ENCODE assay signal across 8 cellular contexts in the genomic region with DNA sequence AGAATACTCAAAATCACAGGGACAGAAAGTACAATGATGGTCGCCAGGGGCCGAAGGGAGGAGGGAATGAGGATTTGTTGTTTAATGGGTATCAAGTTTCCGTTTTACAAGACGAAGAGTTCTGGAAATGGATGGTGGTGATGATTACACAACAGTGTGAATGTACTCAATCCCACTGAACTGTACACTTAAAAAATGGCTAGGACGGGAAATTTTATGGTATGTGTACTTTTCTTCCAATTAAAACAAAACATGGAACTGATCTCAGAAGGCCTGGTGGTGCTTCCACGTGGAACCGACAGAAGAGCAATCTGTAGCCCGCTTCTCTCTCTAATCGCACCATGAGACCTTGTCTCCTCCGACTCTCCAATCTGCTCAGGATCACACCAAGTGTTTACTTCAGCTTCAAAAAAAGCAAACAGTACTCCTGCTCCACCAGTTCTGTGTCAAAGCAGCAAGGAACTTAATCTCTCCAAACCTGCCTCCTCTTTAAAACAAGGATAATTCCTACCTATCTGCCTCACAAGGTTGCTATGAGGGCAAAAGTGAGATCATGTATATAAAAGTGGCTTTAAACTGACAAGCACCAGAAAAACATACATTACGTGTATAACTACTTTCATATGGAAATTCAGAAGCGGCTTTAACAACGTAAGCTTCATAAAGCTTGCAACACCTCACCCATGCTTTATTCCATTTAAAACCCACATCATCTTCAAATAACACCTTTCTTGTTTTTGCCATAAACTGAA. TPM values are rescaled to one million over a fixed set of nuclear protein-coding genes. Genes with fewer than 3 reads are reported as not detected.
DNase-seq lines count a peak whose midpoint lies in the region; ATAC-seq and TF ChIP-seq lines count a peak whose summit lies in the region.

No MANE protein-coding gene starts in this region.

- H3K4me3 ChIP-seq in left ventricle myocardium inferior (peak overlapping the region; percentile 92), OCI-LY3 (ENCODE audit: low read length) (peak overlapping the region; percentile 78)

- peak overlapping the region; percentile 80; the same call in 1 of the 2 replicates for H3K9ac ChIP-seq in OCI-LY3 (ENCODE audit: low read length)

- ATAC-seq in Right ventricle myocardium inferior (no peak), HG03095 (IDR thresholded peaks at IDR 0.05; ENCODE audit: unreplicated experiment) (no peak)
- ATAC-seq in natural killer cell treated with Interleukin-12 subunit alpha and Interleukin-12 subunit beta and Interleukin-15 and Interleukin-18, amount 100 ng/mL, for 72 hours, result no peak
- ATAC-seq in activated CD4-positive, CD25-positive, alpha-beta regulatory T cell treated with anti-CD3 and anti-CD28 coated beads, Interleukin-2, amount 50 U/mL, for 24 hours, result no peak

- intact Hi-C loops in left ventricle myocardium inferior (cut with micrococcal nuclease), result no loop called here
- intact Hi-C loops in Right ventricle myocardium inferior (cut with DNase I), result no loop called here

- no peaks in the 10 kb centered on the region for H3K27me3 ChIP-seq in left ventricle myocardium inferior (ENCODE audit: low read depth)
- H3K27me3 ChIP-seq in OCI-LY3 (ENCODE audit: low read depth, low read length), result no peaks in the 10 kb centered on the region

- DNase-seq in left ventricle myocardium inferior (no peak), Right ventricle myocardium inferior (ENCODE audit: missing footprints) (no peak), dermis microvascular lymphatic vessel endothelial cell (ENCODE audit: low read depth in 2 of 2) (peak; percentile 3 to 28), AG08396 (ENCODE audit: low spot score) (no peak)
- DNase-seq in natural killer cell treated with Interleukin-12 subunit alpha and Interleukin-12 subunit beta and Interleukin-15 and Interleukin-18, amount 100 ng/mL, for 72 hours (ENCODE audit: low spot score), result no peak

- H3K27me3 Mint-ChIP-seq in natural killer cell treated with Interleukin-12 subunit alpha and Interleukin-12 subunit beta and Interleukin-15 and Interleukin-18, amount 100 ng/mL, for 72 hours, result no peaks in the 10 kb centered on the region

- peak overlapping the region; percentile 72 to 91 for H3K27ac Mint-ChIP-seq in natural killer cell treated with Interleukin-12 subunit alpha and Interleukin-12 subunit beta and Interleukin-15 and Interleukin-18, amount 100 ng/mL, for 72 hours

- no peaks in the 10 kb centered on the region for H3K9me3 Mint-ChIP-seq in natural killer cell treated with Interleukin-12 subunit alpha and Interleukin-12 subunit beta and Interleukin-15 and Interleukin-18, amount 100 ng/mL, for 72 hours

- H3K9me3 ChIP-seq in left ventricle myocardium inferior (replicated peaks) (no peaks in the 10 kb centered on the region), OCI-LY3 (ENCODE audit: insufficient read depth, low read length) (no peaks in the 10 kb centered on the region)

- H3K4me2 ChIP-seq in OCI-LY3 (ENCODE audit: low read length), result peak overlapping the region; percentile 66

- peaks cover 33% of the 10 kb centered on the region for H4K20me1 ChIP-seq in OCI-LY3 (ENCODE audit: insufficient read depth, low read length)

- TF ChIP-seq CTCF in left ventricle myocardium inferior (IDR thresholded peaks at IDR 0.05; ENCODE audit: borderline replicate concordance) (no peak), OCI-LY3 (IDR thresholded peaks at IDR 0.05; ENCODE audit: low read depth, low read length) (no peak)

- no peaks in the 10 kb centered on the region for H3K36me3 Mint-ChIP-seq in natural killer cell treated with Interleukin-12 subunit alpha and Interleukin-12 subunit beta and Interleukin-15 and Interleukin-18, amount 100 ng/mL, for 72 hours

- H2AFZ ChIP-seq in OCI-LY3 (ENCODE audit: low read depth, low read length), result no peak overlapping the region

- H3K27ac ChIP-seq in left ventricle myocardium inferior (replicated peaks) (peak overlapping the region; percentile 98), OCI-LY3 (ENCODE audit: low read length) (no peak overlapping the region)

- H3K36me3 ChIP-seq in left ventricle myocardium inferior (no peaks in the 10 kb centered on the region), OCI-LY3 (replicated peaks; ENCODE audit: low read depth, low read length) (no peaks in the 10 kb centered on the region)

- peak overlapping the region; percentile 82 for H3K4me3 Mint-ChIP-seq in natural killer cell treated with Interleukin-12 subunit alpha and Interleukin-12 subunit beta and Interleukin-15 and Interleukin-18, amount 100 ng/mL, for 72 hours

- peaks cover 78% of the 10 kb centered on the region for H3K79me2 ChIP-seq in OCI-LY3 (ENCODE audit: low read length)

- H3K4me1 Mint-ChIP-seq in natural killer cell treated with Interleukin-12 subunit alpha and Interleukin-12 subunit beta and Interleukin-15 and Interleukin-18, amount 100 ng/mL, for 72 hours (ENCODE audit: low read depth in 2 of 2), result peaks cover 38% of the 10 kb centered on the region in 2 donors

- peaks cover 52% of the 10 kb centered on the region for H3K4me1 ChIP-seq in left ventricle myocardium inferior
- H3K4me1 ChIP-seq in OCI-LY3 (ENCODE audit: low read length), result peaks cover 6% of the 10 kb centered on the region

RNA-seq across cellular contexts. Expression of a gene that starts 2.1 kb away (rescaled TPM):
- total RNA-seq in left ventricle myocardium inferior, result 115 TPM
- total RNA-seq in Right ventricle myocardium inferior, result 108 TPM
- total RNA-seq in dermis microvascular lymphatic vessel endothelial cell, result 92.8 and 95.5 TPM in 2 replicates
- 100 to 1,000 TPM in 1 of 2 donors, 10 to 100 TPM in 1; 97.6 to 114 TPM for total RNA-seq in natural killer cell treated with Interleukin-12 subunit alpha and Interleukin-12 subunit beta and Interleukin-15 and Interleukin-18, amount 100 ng/mL, for 72 hours

RNA-seq across cellular contexts. Expression of a gene that starts 42.9 kb away (rescaled TPM):
- total RNA-seq in left ventricle myocardium inferior (5.8 TPM), Right ventricle myocardium inferior (4.2 TPM), dermis microvascular lymphatic vessel endothelial cell (1.6 and 1.8 TPM in 2 replicates)
- total RNA-seq in natural killer cell treated with Interleukin-12 subunit alpha and Interleukin-12 subunit beta and Interleukin-15 and Interleukin-18, amount 100 ng/mL, for 72 hours, result 1 to 10 TPM; 2.8 to 4.3 TPM

Comparison
In these comparisons a context has a peak if more than half of its experiments do, and no peak if none do; other contexts are left out.
1. DNase-seq: peak in dermis microvascular lymphatic vessel endothelial cell (2 of 2); none in left ventricle myocardium inferior (single experiment), Right ventricle myocardium inferior (single experiment), natural killer cell treated with Interleukin-12 subunit alpha and Interleukin-12 subunit beta and Interleukin-15 and Interleukin-18, amount 100 ng/mL, for 72 hours (single experiment) and AG08396 (single experiment).